Comparison of ENCODE assay signal across 8 cellular contexts in the genomic region with DNA sequence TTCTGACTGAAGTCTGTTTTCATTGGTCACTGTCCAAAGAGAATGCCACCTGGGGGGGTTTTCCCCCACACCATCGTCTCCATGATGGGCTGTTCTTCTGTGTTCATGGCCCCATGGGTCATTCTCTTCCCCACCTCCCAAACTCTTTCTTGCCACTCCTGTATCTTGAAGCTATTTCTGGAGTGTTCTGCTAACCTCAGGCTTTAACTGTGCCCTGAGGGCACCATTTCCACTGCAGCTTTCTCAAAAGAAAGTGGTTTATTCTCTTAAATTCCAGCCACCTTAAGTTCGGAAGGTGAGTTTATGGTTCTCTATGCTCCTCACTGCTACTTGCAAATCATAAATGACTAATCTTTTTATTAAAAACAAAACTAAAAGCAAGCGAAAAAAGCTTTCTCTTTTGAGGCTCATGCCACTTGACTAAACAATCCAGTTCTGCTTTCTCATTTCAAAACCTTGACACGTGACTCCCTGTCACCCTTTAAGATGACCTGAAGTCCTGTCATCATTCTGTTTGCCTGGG.
DNase-seq lines count a peak whose midpoint lies in the region; ATAC-seq and TF ChIP-seq lines count a peak whose summit lies in the region.

No MANE protein-coding gene starts in this region.

- H3K4me3 ChIP-seq in GM06990 (replicated peaks; ENCODE audit: low read depth, low read length) = peak overlapping the region; percentile 52

- DNase-seq in GM06990 (ENCODE audit: extremely low read depth, insufficient read length) = peak; percentile 71
- peak; percentile 29 for DNase-seq in central memory CD4-positive, alpha-beta T cell
- no peak for DNase-seq in NCI-H146 (lab: John Stamatoyannopoulos, UW)
- no peak for DNase-seq in cerebellar nuclear complex (lab: John Stamatoyannopoulos, UW)
- no peak for DNase-seq in NCI-H2171 treated with DMSO at 0.1 percent for 48 hours (lab: John Stamatoyannopoulos, UW)
- DNase-seq in 8988T = no peak

- ATAC-seq in GM19463 (IDR thresholded peaks at IDR 0.05; ENCODE audit: unreplicated experiment) (peak; percentile 87), HG03442 (IDR thresholded peaks at IDR 0.05; ENCODE audit: unreplicated experiment) (peak; percentile 81)

- no peaks in the 10 kb centered on the region for H3K27me3 ChIP-seq in GM06990 (replicated peaks; ENCODE audit: control insufficient read depth, insufficient read depth, low read length)

- no peaks in the 10 kb centered on the region for H3K36me3 ChIP-seq in GM06990 (ENCODE audit: control insufficient read depth, insufficient read depth, low read length)

- no peak for TF ChIP-seq CTCF in GM06990 (IDR thresholded peaks at IDR 0.05; ENCODE audit: insufficient read depth, low read length, poor library complexity, severe bottlenecking)

Comparison
In these comparisons a context has a peak if more than half of its experiments do, and no peak if none do; other contexts are left out.
1. DNase-seq: peak in GM06990 (single experiment) and central memory CD4-positive, alpha-beta T cell (single experiment); none in NCI-H146 (single experiment), cerebellar nuclear complex (0 of 2), NCI-H2171 treated with DMSO at 0.1 percent for 48 hours (single experiment) and 8988T (single experiment).